20 cellular contexts compared by ENCODE assay signal in genomic region chr7:16504019-16504418, GRCh38. TPM values are rescaled to one million over a fixed set of nuclear protein-coding genes. Genes with fewer than 3 reads are reported as not detected.
A peak's percentile ranks its signal among the peaks of the same experiment; 100 is the strongest.
DNase-seq lines count a peak whose midpoint lies in the region; ATAC-seq and TF ChIP-seq lines count a peak whose summit lies in the region.
"Had no signal": no experiment of that assay in that cellular context is flagged by ENCODE, and none has a peak within 500 bp of the region (broad histone marks: within the 10 kb centered on the region; RNA-seq: fewer than 3 reads in every experiment).

No MANE protein-coding gene starts in this region.

- WGBS in stomach, 5 donors: 57 to 71% (median 64%) methylated on average over 6 of the region's 6 CpGs

- TF ChIP-seq CTCF in fibroblast of mammary gland (conservative IDR thresholded peaks at IDR 0.05; ENCODE audit: control insufficient read depth, insufficient read depth, low read depth, low read length) (no peak), mucosa of descending colon (IDR thresholded peaks at IDR 0.05) (no peak), stomach (IDR thresholded peaks at IDR 0.05) (no peak)

- ATAC-seq in mucosa of descending colon: peak; percentile 29
- ATAC-seq in HG03175 (IDR thresholded peaks at IDR 0.05; ENCODE audit: unreplicated experiment): no peak
- ATAC-seq: activated CD4-positive, alpha-beta T cell treated with anti-CD3 and anti-CD28 coated beads for 36 hours; left colon; stimulated activated naive CD8-positive, alpha-beta T cell treated with anti-CD3 and anti-CD28 coated beads, Interleukin-15, amount 100 ng/mL, for 72 hours; upper lobe of right lung had no signal

- DNase-seq in Daoy (ENCODE audit: low read depth): peak; percentile 74
- DNase-seq in SJCRH30: peak; percentile 89 to 94
- peak; percentile 15 for DNase-seq in fibroblast of mammary gland (ENCODE audit: low read depth)
- DNase-seq in mucosa of descending colon: peak in 1 of 3 donors; percentile 14
- no peak for DNase-seq in activated T-cell treated with anti-CD3 and anti-CD28 coated beads, Interleukin-2, amount 50 U/mL, for 1 hour
- DNase-seq in stomach: no peak
- DNase-seq in NCI-H226: no peak
- DNase-seq: activated CD4-positive, alpha-beta T cell treated with anti-CD3 and anti-CD28 coated beads for 36 hours; hypothalamus; left colon; NCI-H1417 treated with DMSO at 0.1 percent for 48 hours; nucleus accumbens; stimulated activated naive CD8-positive, alpha-beta T cell treated with anti-CD3 and anti-CD28 coated beads, Interleukin-15, amount 100 ng/mL, for 72 hours; upper lobe of right lung had no signal

- H3K36me3 ChIP-seq in SJCRH30 (no peaks in the 10 kb centered on the region), mucosa of descending colon (ENCODE audit: low read depth) (no peaks in the 10 kb centered on the region), stomach (no peaks in the 10 kb centered on the region)
- H3K36me3 ChIP-seq: right atrium auricular region, upper lobe of right lung had no signal

- H3K4me1 ChIP-seq in SJCRH30: peaks cover 11% of the 10 kb centered on the region
- no peaks in the 10 kb centered on the region for H3K4me1 ChIP-seq in mucosa of descending colon (ENCODE audit: low read depth)
- H3K4me1 ChIP-seq in stomach: no peaks in the 10 kb centered on the region
- H3K4me1 ChIP-seq: right atrium auricular region, upper lobe of right lung had no signal

- intact Hi-C loops in mucosa of descending colon (cut with DNase I, micrococcal nuclease): no loop called here
- intact Hi-C loops in stomach (cut with DNase I; ENCODE audit: low total_unique reads): no loop called here

- no peak for TF ChIP-seq POLR2A in stomach (IDR thresholded peaks at IDR 0.05)

- no peak for TF ChIP-seq EP300 in stomach (IDR thresholded peaks at IDR 0.05)

- H3K27me3 ChIP-seq in SJCRH30 (no peaks in the 10 kb centered on the region), stomach (no peaks in the 10 kb centered on the region)
- H3K27me3 ChIP-seq: right atrium auricular region, upper lobe of right lung had no signal

- H3K9me3 ChIP-seq in SJCRH30 (replicated peaks): 0 out of 2 replicates have a peak, but pooled peaks cover 3% of the 10 kb centered on the region
- no peaks in the 10 kb centered on the region for H3K9me3 ChIP-seq in mucosa of descending colon
- H3K9me3 ChIP-seq in stomach: peaks cover 0 to 6% (median 3%) of the 10 kb centered on the region in 4 donors
- H3K9me3 ChIP-seq: right atrium auricular region, upper lobe of right lung had no signal

- H3K4me3 ChIP-seq in SJCRH30 (no peak overlapping the region), fibroblast of mammary gland (ENCODE audit: control insufficient read depth, low read depth, low read length) (no peak overlapping the region), mucosa of descending colon (no peak overlapping the region), stomach (no peak overlapping the region)
- H3K4me3 ChIP-seq: right atrium auricular region, upper lobe of right lung had no signal

- H3K27ac ChIP-seq in SJCRH30 (peak overlapping the region; percentile 34), stomach (no peak overlapping the region)
- H3K27ac ChIP-seq: right atrium auricular region, upper lobe of right lung had no signal

RNA-seq across cellular contexts. Expression of gene LRRC72, which starts 22.6 kb away (rescaled TPM):
- total RNA-seq in Daoy (2014; rRNA removed; shearing (Covaris generic)): not detected in 2 replicates
- total RNA-seq in SJCRH30 (2014; rRNA removed; shearing (Covaris generic)): not detected in 2 replicates
- total RNA-seq in mucosa of descending colon (not detected), stomach (not detected)
- not detected for polyA plus RNA-seq in stomach
- total RNA-seq: activated CD4-positive, alpha-beta T cell treated with anti-CD3 and anti-CD28 coated beads for 36 hours; chondrocyte; HT-29; left colon; mononuclear cell; right atrium auricular region; upper lobe of right lung had no signal
- polyA plus RNA-seq: adipose tissue had no signal

RNA-seq across cellular contexts. Expression of gene SOSTDC1, which starts 38.5 kb away (rescaled TPM):
- not detected in 2 replicates for total RNA-seq in Daoy (2014; rRNA removed; shearing (Covaris generic))
- 6.2 and 7.3 TPM in 2 replicates for total RNA-seq in SJCRH30 (2014; rRNA removed; shearing (Covaris generic))
- 1 to 10 TPM; 3.7 to 6.7 (median 5.1) TPM for total RNA-seq in mucosa of descending colon
- total RNA-seq in stomach: 10 to 100 TPM in 2 of 5 donors, 1 to 10 TPM in 1, under 1 TPM in 1, not detected in 1; 0.89 to 18.7 (median 13.6) TPM
- polyA plus RNA-seq in stomach: 10 to 100 TPM in 1 of 3 donors, 1 to 10 TPM in 1, under 1 TPM in 1; 0.90 to 21.2 (median 5.9) TPM
- total RNA-seq: activated CD4-positive, alpha-beta T cell treated with anti-CD3 and anti-CD28 coated beads for 36 hours; chondrocyte; mononuclear cell had no signal

Comparison
In these comparisons a context has a peak if more than half of its experiments do, and no peak if none do; other contexts are left out.
1. DNase-seq: peak in Daoy (single experiment), SJCRH30 (2 of 2) and fibroblast of mammary gland (single experiment); none in activated T-cell treated with anti-CD3 and anti-CD28 coated beads, Interleukin-2, amount 50 U/mL, for 1 hour (single experiment), stomach (single experiment) and NCI-H226 (single experiment).